In genomic region chr6:73704798-73705197, GRCh38 we compare ENCODE assay signal across 16 cellular contexts. TPM values are rescaled to one million over a fixed set of nuclear protein-coding genes. Genes with fewer than 3 reads are reported as not detected.
A peak's percentile ranks its signal among the peaks of the same experiment; 100 is the strongest.
DNase-seq lines count a peak whose midpoint lies in the region; ATAC-seq and TF ChIP-seq lines count a peak whose summit lies in the region.
"Had no signal": no experiment of that assay in that cellular context is flagged by ENCODE, and none has a peak within 500 bp of the region (broad histone marks: within the 10 kb centered on the region; RNA-seq: fewer than 3 reads in every experiment).

No MANE protein-coding gene starts in this region.

- H3K9me3 ChIP-seq in lower lobe of right lung (no peaks in the 10 kb centered on the region), transverse colon (no peaks in the 10 kb centered on the region), MG63 (no peaks in the 10 kb centered on the region)
- H3K9me3 ChIP-seq: ascending aorta, neutrophil had no signal

- DNase-seq in activated naive CD8-positive, alpha-beta T cell treated with anti-CD3 and anti-CD28 coated beads, Interleukin-2, amount 50 U/mL, for 24 hours = no peak
- no peak for DNase-seq in activated naive CD8-positive, alpha-beta T cell treated with anti-CD3 and anti-CD28 coated beads for 36 hours
- DNase-seq in brain microvascular endothelial cell (no peak), lower lobe of right lung (no peak), transverse colon (no peak), substantia nigra (lab: John Stamatoyannopoulos, UW) (no peak), MG63 (no peak), glutamatergic neuron (no peak)
- DNase-seq: 8988T; activated effector memory CD4-positive, alpha-beta T cell treated with Interleukin-2 at 50 U/mL for 16 hours; CD4-positive, alpha-beta T cell; small intestine had no signal

- intact Hi-C loops in lower lobe of right lung (cut with DNase I) (no loop called here), transverse colon (cut with DNase I; ENCODE audit: low total_unique reads) (no loop called here)

- in situ Hi-C loops in brain microvascular endothelial cell (cut with HindIII; ENCODE audit: low pct_ligation_motif_present, low sequenced_read_pairs) (no loop called here), transverse colon (cut with MboI; ENCODE audit: low pct_ligation_motif_present in 1 of 4, low pct_unique_long_range_greater_than_20kb in 1 of 4, low sequenced_read_pairs in 3 of 4) (no loop called here)

- H3K4me3 ChIP-seq in brain microvascular endothelial cell (ENCODE audit: low read depth, low read length) = no peak overlapping the region
- H3K4me3 ChIP-seq in lower lobe of right lung = no peak overlapping the region
- no peak overlapping the region for H3K4me3 ChIP-seq in transverse colon
- H3K4me3 ChIP-seq in MG63 = no peak overlapping the region
- H3K4me3 ChIP-seq: ascending aorta had no signal

- no peaks in the 10 kb centered on the region for H3K36me3 ChIP-seq in brain microvascular endothelial cell (replicated peaks)
- no peaks in the 10 kb centered on the region for H3K36me3 ChIP-seq in lower lobe of right lung
- no peaks in the 10 kb centered on the region for H3K36me3 ChIP-seq in transverse colon
- peaks cover 51% of the 10 kb centered on the region for H3K36me3 ChIP-seq in MG63
- H3K36me3 ChIP-seq: neutrophil had no signal

- H3K27ac Mint-ChIP-seq in activated naive CD8-positive, alpha-beta T cell treated with anti-CD3 and anti-CD28 coated beads, Interleukin-2, amount 50 U/mL, for 24 hours = peak overlapping the region; percentile 81
- H3K27ac Mint-ChIP-seq in activated naive CD8-positive, alpha-beta T cell treated with anti-CD3 and anti-CD28 coated beads for 36 hours = no peak overlapping the region
- no peak overlapping the region for H3K27ac Mint-ChIP-seq in glutamatergic neuron (ENCODE audit: unreplicated experiment)
- H3K27ac Mint-ChIP-seq: CD4-positive, alpha-beta T cell; dendritic cell treated with granulocyte-macrophage colony-stimulating factor and Interleukin-4, amounts not matched to agents 40 ng/mL and 50 ng/mL, for 4 days; WTC11 had no signal

- TF ChIP-seq EP300 in transverse colon (IDR thresholded peaks at IDR 0.05; ENCODE audit: low read depth) = no peak

- peaks cover 22% of the 10 kb centered on the region for H3K36me3 Mint-ChIP-seq in activated naive CD8-positive, alpha-beta T cell treated with anti-CD3 and anti-CD28 coated beads, Interleukin-2, amount 50 U/mL, for 24 hours (ENCODE audit: low read depth)
- H3K36me3 Mint-ChIP-seq in activated naive CD8-positive, alpha-beta T cell treated with anti-CD3 and anti-CD28 coated beads for 36 hours = peaks cover 22% of the 10 kb centered on the region
- H3K36me3 Mint-ChIP-seq in glutamatergic neuron (ENCODE audit: unreplicated experiment) = no peaks in the 10 kb centered on the region
- H3K36me3 Mint-ChIP-seq: WTC11 had no signal

- H3K9me3 Mint-ChIP-seq in activated naive CD8-positive, alpha-beta T cell treated with anti-CD3 and anti-CD28 coated beads, Interleukin-2, amount 50 U/mL, for 24 hours = no peaks in the 10 kb centered on the region
- H3K9me3 Mint-ChIP-seq in activated naive CD8-positive, alpha-beta T cell treated with anti-CD3 and anti-CD28 coated beads for 36 hours = no peaks in the 10 kb centered on the region
- no peaks in the 10 kb centered on the region for H3K9me3 Mint-ChIP-seq in glutamatergic neuron (ENCODE audit: unreplicated experiment)
- H3K9me3 Mint-ChIP-seq: CD4-positive, alpha-beta T cell; dendritic cell treated with granulocyte-macrophage colony-stimulating factor and Interleukin-4, amounts not matched to agents 40 ng/mL and 50 ng/mL, for 4 days; WTC11 had no signal

- peaks cover 2% of the 10 kb centered on the region for H3K27me3 Mint-ChIP-seq in activated naive CD8-positive, alpha-beta T cell treated with anti-CD3 and anti-CD28 coated beads, Interleukin-2, amount 50 U/mL, for 24 hours
- peaks cover 26% of the 10 kb centered on the region for H3K27me3 Mint-ChIP-seq in activated naive CD8-positive, alpha-beta T cell treated with anti-CD3 and anti-CD28 coated beads for 36 hours
- H3K27me3 Mint-ChIP-seq in glutamatergic neuron (ENCODE audit: unreplicated experiment) = no peaks in the 10 kb centered on the region
- H3K27me3 Mint-ChIP-seq: dendritic cell treated with granulocyte-macrophage colony-stimulating factor and Interleukin-4, amounts not matched to agents 40 ng/mL and 50 ng/mL, for 4 days had no signal

- no peak for TF ChIP-seq CTCF in brain microvascular endothelial cell (IDR thresholded peaks at IDR 0.05; ENCODE audit: low read depth, low read length, missing control alignments)
- no peak for TF ChIP-seq CTCF in lower lobe of right lung (IDR thresholded peaks at IDR 0.05)
- no peak for TF ChIP-seq CTCF in transverse colon (IDR thresholded peaks at IDR 0.05)
- TF ChIP-seq CTCF in glutamatergic neuron (IDR thresholded peaks at IDR 0.05; ENCODE audit: partially characterized antibody, unreplicated experiment) = no peak

- H3K27ac ChIP-seq in brain microvascular endothelial cell = peak overlapping the region; percentile 61
- H3K27ac ChIP-seq in lower lobe of right lung = peak overlapping the region; percentile 44
- H3K27ac ChIP-seq in transverse colon = peak overlapping the region; percentile 49 to 69 (median 67)
- no peak overlapping the region for H3K27ac ChIP-seq in substantia nigra (ENCODE audit: low read depth, low read length, poor library complexity, severe bottlenecking)
- H3K27ac ChIP-seq: ascending aorta, neutrophil had no signal

- peaks cover 37% of the 10 kb centered on the region for H3K4me1 Mint-ChIP-seq in activated naive CD8-positive, alpha-beta T cell treated with anti-CD3 and anti-CD28 coated beads, Interleukin-2, amount 50 U/mL, for 24 hours
- peaks cover 5% of the 10 kb centered on the region for H3K4me1 Mint-ChIP-seq in activated naive CD8-positive, alpha-beta T cell treated with anti-CD3 and anti-CD28 coated beads for 36 hours
- no peaks in the 10 kb centered on the region for H3K4me1 Mint-ChIP-seq in glutamatergic neuron (ENCODE audit: low read depth, unreplicated experiment)
- H3K4me1 Mint-ChIP-seq: WTC11 had no signal

- WGBS in transverse colon (ENCODE audit: low coverage in 1 of 2), 2 donors = 56 to 61% methylated on average over 4 of the region's 4 CpGs

- H3K27me3 ChIP-seq in brain microvascular endothelial cell (replicated peaks) = no peaks in the 10 kb centered on the region
- H3K27me3 ChIP-seq in lower lobe of right lung (ENCODE audit: low read depth) = no peaks in the 10 kb centered on the region
- H3K27me3 ChIP-seq in transverse colon = no peaks in the 10 kb centered on the region
- H3K27me3 ChIP-seq in MG63 = no peaks in the 10 kb centered on the region
- H3K27me3 ChIP-seq: ascending aorta, neutrophil had no signal

- H3K4me1 ChIP-seq in lower lobe of right lung = no peaks in the 10 kb centered on the region
- peaks cover 0 to 14% (median 0%) of the 10 kb centered on the region in 4 donors for H3K4me1 ChIP-seq in transverse colon
- H3K4me1 ChIP-seq: ascending aorta had no signal

- H3K4me3 Mint-ChIP-seq in activated naive CD8-positive, alpha-beta T cell treated with anti-CD3 and anti-CD28 coated beads, Interleukin-2, amount 50 U/mL, for 24 hours = no peak overlapping the region
- no peak overlapping the region for H3K4me3 Mint-ChIP-seq in activated naive CD8-positive, alpha-beta T cell treated with anti-CD3 and anti-CD28 coated beads for 36 hours
- no peak overlapping the region for H3K4me3 Mint-ChIP-seq in glutamatergic neuron (ENCODE audit: unreplicated experiment)
- H3K4me3 Mint-ChIP-seq: CD4-positive, alpha-beta T cell; dendritic cell treated with granulocyte-macrophage colony-stimulating factor and Interleukin-4, amounts not matched to agents 40 ng/mL and 50 ng/mL, for 4 days; WTC11 had no signal

- no peak for ATAC-seq in activated naive CD8-positive, alpha-beta T cell treated with anti-CD3 and anti-CD28 coated beads, Interleukin-2, amount 50 U/mL, for 24 hours
- ATAC-seq in lower lobe of right lung = no peak
- ATAC-seq: WTC11 had no signal

- no peak for TF ChIP-seq POLR2A in transverse colon (IDR thresholded peaks at IDR 0.05)

RNA-seq across cellular contexts. Expression of gene CD109, which starts 8.8 kb away (rescaled TPM):
- 10 to 100 TPM; 12.2 to 12.4 TPM for total RNA-seq in activated naive CD8-positive, alpha-beta T cell treated with anti-CD3 and anti-CD28 coated beads for 36 hours
- total RNA-seq in lower lobe of right lung (25.0 TPM), transverse colon (1 to 10 TPM; 1.9 to 7.4 (median 4.8) TPM), glutamatergic neuron (ENCODE audit: unreplicated experiment) (0.49 TPM)
- total RNA-seq in MG63 (2014; rRNA removed; shearing (Covaris generic); ENCODE audit: low replicate concordance) = 19.1 and 20.7 TPM in 2 replicates

RNA-seq across cellular contexts. Expression of gene SLC17A5, which starts 51.0 kb away (rescaled TPM):
- total RNA-seq in activated naive CD8-positive, alpha-beta T cell treated with anti-CD3 and anti-CD28 coated beads for 36 hours = 1 to 10 TPM; 3.1 to 4.1 TPM
- total RNA-seq in lower lobe of right lung = 25.9 TPM
- total RNA-seq in transverse colon = 10 to 100 TPM; 13.7 to 57.3 (median 32.8) TPM
- total RNA-seq in MG63 (2014; rRNA removed; shearing (Covaris generic); ENCODE audit: low replicate concordance) = 8.1 and 8.4 TPM in 2 replicates
- 14.3 TPM for total RNA-seq in glutamatergic neuron (ENCODE audit: unreplicated experiment)
